Comparison of ENCODE assay signal across 4 cellular contexts in the genomic region with DNA sequence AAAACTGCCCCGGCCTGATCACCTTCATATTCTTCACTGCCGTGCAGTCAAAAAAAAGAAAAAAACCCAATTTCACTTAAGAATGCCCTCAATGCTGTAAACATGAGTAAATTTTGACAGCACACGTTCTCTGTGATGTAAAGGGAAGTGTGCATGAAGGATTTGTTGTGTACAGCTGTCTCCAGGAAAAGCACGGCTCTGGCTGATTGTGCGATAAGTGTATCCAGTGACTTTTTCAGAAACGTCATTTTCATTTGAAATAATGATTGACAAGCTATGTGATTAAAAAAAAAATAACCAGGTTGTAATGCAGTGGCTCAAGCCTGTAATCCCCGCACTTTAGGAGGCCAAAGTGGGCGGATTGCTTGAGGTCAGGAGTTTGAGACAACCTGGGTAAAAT.
TF ChIP-seq lines count a peak whose summit lies in the region.

No MANE protein-coding gene starts in this region.

TF ChIP-seq in SK-N-SH, 30 proteins besides CTCF, POLR2A, EP300 and RAD21:
- TF ChIP-seq USF2 (IDR thresholded peaks at IDR 0.05; ENCODE audit: borderline replicate concordance, low read depth, low read length) (no peak), POLR2AphosphoS5 (IDR thresholded peaks at IDR 0.05; ENCODE audit: low read depth, low read length) (no peak), RFX5 (IDR thresholded peaks at IDR 0.05; ENCODE audit: low read length) (no peak), RCOR1 (IDR thresholded peaks at IDR 0.05; ENCODE audit: low read length) (no peak), MAX (IDR thresholded peaks at IDR 0.05; ENCODE audit: low read depth) (no peak), NFIC (IDR thresholded peaks at IDR 0.05; ENCODE audit: borderline replicate concordance) (no peak), GATA2 (CRISPR knock-in tag; IDR thresholded peaks at IDR 0.05) (no peak), YY1 (IDR thresholded peaks at IDR 0.05; ENCODE audit: low read depth) (no peak), EZH2phosphoT487 (IDR thresholded peaks at IDR 0.05; ENCODE audit: borderline replicate concordance, low read depth) (no peak), FOSL2 (IDR thresholded peaks at IDR 0.05; ENCODE audit: borderline replicate concordance, low read depth) (no peak), CHD2 (IDR thresholded peaks at IDR 0.05; ENCODE audit: low read length, partially characterized antibody) (no peak), TCF12 (IDR thresholded peaks at IDR 0.05) (no peak), FOXM1 (IDR thresholded peaks at IDR 0.05; ENCODE audit: low read depth) (no peak)
- TF ChIP-seq, protein P1, sequence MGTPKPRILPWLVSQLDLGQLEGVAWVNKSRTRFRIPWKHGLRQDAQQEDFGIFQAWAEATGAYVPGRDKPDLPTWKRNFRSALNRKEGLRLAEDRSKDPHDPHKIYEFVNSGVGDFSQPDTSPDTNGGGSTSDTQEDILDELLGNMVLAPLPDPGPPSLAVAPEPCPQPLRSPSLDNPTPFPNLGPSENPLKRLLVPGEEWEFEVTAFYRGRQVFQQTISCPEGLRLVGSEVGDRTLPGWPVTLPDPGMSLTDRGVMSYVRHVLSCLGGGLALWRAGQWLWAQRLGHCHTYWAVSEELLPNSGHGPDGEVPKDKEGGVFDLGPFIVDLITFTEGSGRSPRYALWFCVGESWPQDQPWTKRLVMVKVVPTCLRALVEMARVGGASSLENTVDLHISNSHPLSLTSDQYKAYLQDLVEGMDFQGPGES (IDR thresholded peaks at IDR 0.05; ENCODE audit: low read depth, low read length), result no peak

TF ChIP-seq in SK-N-SH treated with all-trans-retinoic acid at 6 μM for 48 hours, 23 proteins besides CTCF, POLR2A, EP300 and RAD21 (continued from another document):
- TF ChIP-seq CSRNP3 (CRISPR knock-in tag; IDR thresholded peaks at IDR 0.05) (no peak), ESRRG (CRISPR knock-in tag; IDR thresholded peaks at IDR 0.05) (no peak), ISL1 (CRISPR knock-in tag; IDR thresholded peaks at IDR 0.05) (no peak), ZNF565 (CRISPR knock-in tag; conservative IDR thresholded peaks at IDR 0.05; ENCODE audit: low read depth) (no peak)

TF ChIP-seq in endothelial cell of umbilical vein, 7 proteins besides CTCF, POLR2A, EP300 and RAD21:
- TF ChIP-seq MAX (IDR thresholded peaks at IDR 0.05; ENCODE audit: insufficient read depth, insufficient read length) (no peak), POLR2AphosphoS5 (IDR thresholded peaks at IDR 0.05; ENCODE audit: insufficient read depth, low read depth, low read length) (no peak), FOS (IDR thresholded peaks at IDR 0.05; ENCODE audit: borderline replicate concordance, insufficient read depth, low read length) (no peak), EZH2 (IDR thresholded peaks at IDR 0.05; ENCODE audit: borderline replicate concordance, low read depth, low read length, severe bottlenecking) (no peak), JUN (IDR thresholded peaks at IDR 0.05; ENCODE audit: borderline replicate concordance, insufficient read depth, insufficient read length, low read depth) (no peak), GATA2 (IDR thresholded peaks at IDR 0.05; ENCODE audit: insufficient read depth, insufficient read length, low read depth, low read length) (no peak), MYC (IDR thresholded peaks at IDR 0.05; ENCODE audit: low read depth, low read length) (no peak)

TF ChIP-seq in HEK293T, 16 proteins besides CTCF, POLR2A, EP300 and RAD21 (continued from another document):
- no peak for TF ChIP-seq SUZ12 (IDR thresholded peaks at IDR 0.05)
- TF ChIP-seq ZNF384 (IDR thresholded peaks at IDR 0.05), result no peak
- TF ChIP-seq LEF1 (IDR thresholded peaks at IDR 0.05; ENCODE audit: borderline replicate concordance), result no peak
- TF ChIP-seq ARNT (IDR thresholded peaks at IDR 0.05), result no peak
- no peak for TF ChIP-seq PKNOX1 (IDR thresholded peaks at IDR 0.05)
- no peak for TF ChIP-seq FOXA1 (IDR thresholded peaks at IDR 0.05)
